Comparison of ENCODE assay signal across 8 cellular contexts in genomic region chr1:6259491-6260362, GRCh38. TPM values are rescaled to one million over a fixed set of nuclear protein-coding genes. Genes with fewer than 3 reads are reported as not detected.
A peak's percentile ranks its signal among the peaks of the same experiment; 100 is the strongest.
DNase-seq lines count a peak whose midpoint lies in the region; FAIRE-seq lines count a peak whose summit lies in the region.

No MANE protein-coding gene starts in this region.

- H2BK120ac ChIP-seq in mesenchymal stem cell (ENCODE audit: low read depth, low read length): no peak overlapping the region

- no peak for FAIRE-seq in RCC 7860 (lab: Jason Lieb, UNC)

- no peak overlapping the region for H3K4ac ChIP-seq in mesenchymal stem cell (ENCODE audit: low read depth in 1 of 2, low read length in 2 of 2)

- no peaks in the 10 kb centered on the region for H3K36me3 ChIP-seq in ectodermal cell (ENCODE audit: control insufficient read depth, insufficient read depth, low read length)
- peaks cover 0 to 6% of the 10 kb centered on the region in 2 experiments for H3K36me3 ChIP-seq in mesenchymal stem cell (ENCODE audit: control insufficient read depth in 1 of 2, insufficient read depth in 2 of 2, low read depth in 1 of 2, low read length in 2 of 2)

- H3K4me2 ChIP-seq in mesenchymal stem cell (ENCODE audit: low read length, poor library complexity, severe bottlenecking): peak overlapping the region; percentile 68

- peaks cover 34% of the 10 kb centered on the region for H3K4me1 Mint-ChIP-seq in activated CD4-positive, alpha-beta memory T cell treated with anti-CD3 and anti-CD28 coated beads, Interleukin-2, amount 10 ng/mL, durations not matched to agents 7 days and 5 days

- H3K27me3 ChIP-seq in ectodermal cell (ENCODE audit: control insufficient read depth, insufficient read depth, low read length, poor library complexity, severe bottlenecking) (peaks cover 9% of the 10 kb centered on the region), mesenchymal stem cell (ENCODE audit: control insufficient read depth in 1 of 2, insufficient read depth in 1 of 2, low read length in 2 of 2) (peaks cover 5 to 9% of the 10 kb centered on the region in 2 experiments)

- no peak overlapping the region for H4K8ac ChIP-seq in mesenchymal stem cell (ENCODE audit: low read length)

- no peak overlapping the region for H2BK12ac ChIP-seq in mesenchymal stem cell (ENCODE audit: low read length in 2 of 2)

- H3K9ac ChIP-seq in mesenchymal stem cell (ENCODE audit: low read length): no peak overlapping the region

- no peak overlapping the region for H3K27ac ChIP-seq in ectodermal cell (ENCODE audit: insufficient read depth, low read depth, low read length, poor library complexity, severe bottlenecking)
- H3K27ac ChIP-seq in mesenchymal stem cell (ENCODE audit: low read length, poor library complexity, severe bottlenecking): no peak overlapping the region

- peak overlapping the region; percentile 63 for H3K4me3 ChIP-seq in ectodermal cell (ENCODE audit: insufficient read depth, low read depth, low read length)
- H3K4me3 ChIP-seq in mesenchymal stem cell (ENCODE audit: insufficient read depth in 1 of 2, low read depth in 1 of 2, low read length in 2 of 2): peak overlapping the region; percentile 46 to 59

- CTCF ChIA-PET in activated CD4-positive, alpha-beta memory T cell treated with anti-CD3 and anti-CD28 coated beads, Interleukin-2, amount 10 ng/mL, durations not matched to agents 7 days and 5 days (lab: Charles Lee): interaction anchor here (4.0 kb wide), 1 partner anchor 13 kb away, joined by 18 read pairs; no protein-coding TSS in a partner anchor

- H4K91ac ChIP-seq in mesenchymal stem cell (ENCODE audit: low read length): no peak overlapping the region

- H3K23ac ChIP-seq in mesenchymal stem cell (ENCODE audit: low read length in 2 of 2): peak overlapping the region in 1 of 2 experiments; percentile 79

- H3K14ac ChIP-seq in mesenchymal stem cell (ENCODE audit: low read length in 2 of 2): no peak overlapping the region

- no peak overlapping the region for H2BK5ac ChIP-seq in mesenchymal stem cell (ENCODE audit: low read depth, low read length, poor library complexity, severe bottlenecking)

- POLR2A ChIA-PET in activated CD4-positive, alpha-beta memory T cell treated with anti-CD3 and anti-CD28 coated beads, Interleukin-2, amount 10 ng/mL, durations not matched to agents 7 days and 5 days (lab: Charles Lee): interaction anchor here (1.0 to 1.7 kb wide), 2 partner anchors 13 to 24 kb away, joined by 3 to 5 read pairs; partner anchors contain the start of gene ICMT

- no peak overlapping the region for H3K18ac ChIP-seq in mesenchymal stem cell (ENCODE audit: low read depth in 1 of 2, low read length in 2 of 2)

- no peak overlapping the region for H2BK15ac ChIP-seq in mesenchymal stem cell (ENCODE audit: low read depth, poor library complexity, severe bottlenecking)

- H3K9me3 Mint-ChIP-seq in activated CD4-positive, alpha-beta memory T cell treated with anti-CD3 and anti-CD28 coated beads, Interleukin-2, amount 10 ng/mL, durations not matched to agents 7 days and 5 days: no peaks in the 10 kb centered on the region

- H3K27ac Mint-ChIP-seq in activated CD4-positive, alpha-beta memory T cell treated with anti-CD3 and anti-CD28 coated beads, Interleukin-2, amount 10 ng/mL, durations not matched to agents 7 days and 5 days: no peak overlapping the region

- H3K79me1 ChIP-seq in mesenchymal stem cell (replicated peaks; ENCODE audit: low read length, poor library complexity, severe bottlenecking): no peaks in the 10 kb centered on the region

- peak overlapping the region; percentile 29 for H2AFZ ChIP-seq in mesenchymal stem cell (ENCODE audit: low read depth, low read length)

- peak overlapping the region; percentile 50 for H3K4me3 Mint-ChIP-seq in activated CD4-positive, alpha-beta memory T cell treated with anti-CD3 and anti-CD28 coated beads, Interleukin-2, amount 10 ng/mL, durations not matched to agents 7 days and 5 days

- DNase-seq in COLO668 (lab: John Stamatoyannopoulos, UW; ENCODE audit: unreplicated experiment) (peak; percentile 83), HCEC 1CT (peak; percentile 84), NCI-H526 treated with DMSO at 0.1 percent for 48 hours (lab: John Stamatoyannopoulos, UW) (peak; percentile 30), mesenchymal stem cell (peak; percentile 82), RCC 7860 (ENCODE audit: low spot score) (no peak)
- DNase-seq in activated CD4-positive, alpha-beta memory T cell treated with anti-CD3 and anti-CD28 coated beads, Interleukin-2, amount 10 ng/mL, durations not matched to agents 7 days and 5 days: peak; percentile 85
- peak; percentile 63 to 69 for DNase-seq in stimulated activated CD8-positive, alpha-beta memory T cell treated with anti-CD3 and anti-CD28 coated beads, Interleukin-15, amount 100 ng/mL, for 4 hours (ENCODE audit: low read depth in 2 of 2)

- H3K36me3 Mint-ChIP-seq in activated CD4-positive, alpha-beta memory T cell treated with anti-CD3 and anti-CD28 coated beads, Interleukin-2, amount 10 ng/mL, durations not matched to agents 7 days and 5 days (ENCODE audit: low read depth): no peaks in the 10 kb centered on the region

- H3K9me3 ChIP-seq in ectodermal cell (ENCODE audit: control insufficient read depth, low read length) (no peaks in the 10 kb centered on the region), mesenchymal stem cell (ENCODE audit: control insufficient read depth, low read length) (no peaks in the 10 kb centered on the region)

- 10 to 11% methylated on average over 46 of the region's 46 CpGs for WGBS in ectodermal cell, 2 experiments
- 11% methylated on average over 33 of the region's 46 CpGs for WGBS in mesenchymal stem cell

- peaks cover 28% of the 10 kb centered on the region for H3K4me1 ChIP-seq in ectodermal cell (ENCODE audit: control insufficient read depth, insufficient read depth, low read length)
- H3K4me1 ChIP-seq in mesenchymal stem cell (ENCODE audit: control insufficient read depth, insufficient read depth, low read depth, low read length): peaks cover 30% of the 10 kb centered on the region

- peaks cover 14% of the 10 kb centered on the region for H3K27me3 Mint-ChIP-seq in activated CD4-positive, alpha-beta memory T cell treated with anti-CD3 and anti-CD28 coated beads, Interleukin-2, amount 10 ng/mL, durations not matched to agents 7 days and 5 days

- H2AK5ac ChIP-seq in mesenchymal stem cell (ENCODE audit: low read length, severe bottlenecking): no peak overlapping the region

RNA-seq across cellular contexts. Expression of gene GPR153, which starts 1.2 kb away (rescaled TPM):
- 1 to 10 TPM; 3.9 to 4.4 TPM for total RNA-seq in activated CD4-positive, alpha-beta memory T cell treated with anti-CD3 and anti-CD28 coated beads, Interleukin-2, amount 10 ng/mL, durations not matched to agents 7 days and 5 days
- 28.1 TPM for polyA plus RNA-seq in ectodermal cell (2013, experiment 1 of 4)
- 36.8 TPM for polyA plus RNA-seq in ectodermal cell (2013, experiment 2 of 4)
- polyA plus RNA-seq in ectodermal cell (2013, experiment 3 of 4): 31.6 TPM
- 34.9 TPM for polyA plus RNA-seq in ectodermal cell (2013, experiment 4 of 4)
- 4.9 TPM for polyA plus RNA-seq in mesenchymal stem cell (2013, experiment 1 of 2)
- 5.1 TPM for polyA plus RNA-seq in mesenchymal stem cell (2013, experiment 2 of 2)

RNA-seq across cellular contexts. Expression of gene HES3, which starts 15.7 kb away (rescaled TPM):
- total RNA-seq in activated CD4-positive, alpha-beta memory T cell treated with anti-CD3 and anti-CD28 coated beads, Interleukin-2, amount 10 ng/mL, durations not matched to agents 7 days and 5 days: not detected
- polyA plus RNA-seq in ectodermal cell (2013, experiment 1 of 4): 22.3 TPM
- polyA plus RNA-seq in ectodermal cell (2013, experiment 2 of 4): 28.2 TPM
- 53.8 TPM for polyA plus RNA-seq in ectodermal cell (2013, experiment 3 of 4)
- polyA plus RNA-seq in ectodermal cell (2013, experiment 4 of 4): 47.1 TPM
- not detected for polyA plus RNA-seq in mesenchymal stem cell (2013, experiment 1 of 2)
- polyA plus RNA-seq in mesenchymal stem cell (2013, experiment 2 of 2): not detected

RNA-seq across cellular contexts. Expression of gene ICMT, which starts 24.0 kb away (rescaled TPM):
- total RNA-seq in activated CD4-positive, alpha-beta memory T cell treated with anti-CD3 and anti-CD28 coated beads, Interleukin-2, amount 10 ng/mL, durations not matched to agents 7 days and 5 days: 10 to 100 TPM; 49.8 to 49.9 TPM
- 107 TPM for polyA plus RNA-seq in ectodermal cell (2013, experiment 1 of 4)
- 123 TPM for polyA plus RNA-seq in ectodermal cell (2013, experiment 2 of 4)
- polyA plus RNA-seq in ectodermal cell (2013, experiment 3 of 4): 81.1 TPM
- 84.0 TPM for polyA plus RNA-seq in ectodermal cell (2013, experiment 4 of 4)
- 52.7 TPM for polyA plus RNA-seq in mesenchymal stem cell (2013, experiment 1 of 2)
- 52.5 TPM for polyA plus RNA-seq in mesenchymal stem cell (2013, experiment 2 of 2)

RNA-seq across cellular contexts. Expression of gene RNF207, which starts 53.8 kb away (rescaled TPM):
- 10 to 100 TPM; 12.4 to 16.4 TPM for total RNA-seq in activated CD4-positive, alpha-beta memory T cell treated with anti-CD3 and anti-CD28 coated beads, Interleukin-2, amount 10 ng/mL, durations not matched to agents 7 days and 5 days
- 3.7 TPM for polyA plus RNA-seq in ectodermal cell (2013, experiment 1 of 4)
- polyA plus RNA-seq in ectodermal cell (2013, experiment 2 of 4): 5.1 TPM
- 2.0 TPM for polyA plus RNA-seq in ectodermal cell (2013, experiment 3 of 4)
- 4.0 TPM for polyA plus RNA-seq in ectodermal cell (2013, experiment 4 of 4)
- 3.3 TPM for polyA plus RNA-seq in mesenchymal stem cell (2013, experiment 1 of 2)
- polyA plus RNA-seq in mesenchymal stem cell (2013, experiment 2 of 2): 3.0 TPM
